23 cellular contexts compared by ENCODE assay signal in genomic region chr2:170236639-170237037, GRCh38. TPM values are rescaled to one million over a fixed set of nuclear protein-coding genes. Genes with fewer than 3 reads are reported as not detected.
A peak's percentile ranks its signal among the peaks of the same experiment; 100 is the strongest.
DNase-seq lines count a peak whose midpoint lies in the region; FAIRE-seq and TF ChIP-seq lines count a peak whose summit lies in the region.
"Had no signal": no experiment of that assay in that cellular context is flagged by ENCODE, and none has a peak within 500 bp of the region (broad histone marks: within the 10 kb centered on the region; RNA-seq: fewer than 3 reads in every experiment).

No MANE protein-coding gene starts in this region.

- H3K4me1 ChIP-seq in SK-N-SH (ENCODE audit: control insufficient read depth in 1 of 2, insufficient read depth in 2 of 2, low read depth in 1 of 2, low read length in 1 of 2) (peaks cover 0 to 5% of the 10 kb centered on the region in 2 experiments; a peak in 2 of 4 replicates), kidney (ENCODE audit: control insufficient read depth in 1 of 2, insufficient read depth in 1 of 2, low read depth in 1 of 2, low read length in 2 of 2) (no peaks in the 10 kb centered on the region)
- H3K4me1 ChIP-seq: colonic mucosa, tibial artery had no signal

- H3K4me2 ChIP-seq in SK-N-SH = 0 out of 2 replicates have a peak overlapping the region, but pooled peaks have one; percentile 7
- no peak overlapping the region for H3K4me2 ChIP-seq in neural cell (ENCODE audit: low read length)
- H3K4me2 ChIP-seq: PC-9 had no signal

- H3K79me2 ChIP-seq in SK-N-SH (ENCODE audit: insufficient read depth) (no peaks in the 10 kb centered on the region), neural cell (replicated peaks; ENCODE audit: insufficient read depth, low read length) (no peaks in the 10 kb centered on the region)

- H3K36me3 ChIP-seq in SK-N-SH (replicated peaks in 1 of 2; ENCODE audit: control insufficient read depth in 1 of 2, insufficient read depth in 2 of 2, low read length in 1 of 2) (no peaks in the 10 kb centered on the region), neural cell (ENCODE audit: insufficient read depth, low read length) (no peaks in the 10 kb centered on the region), kidney (ENCODE audit: control insufficient read depth in 1 of 2, insufficient read depth in 2 of 2, low read length in 2 of 2) (no peaks in the 10 kb centered on the region)
- H3K36me3 ChIP-seq: colonic mucosa, HAP-1, tibial artery had no signal

- 18% methylated on average over 2 of the region's 2 CpGs for WGBS in SK-N-SH (ENCODE audit: low lambda C conversion rate)

- H2AFZ ChIP-seq in SK-N-SH (ENCODE audit: low read depth) (no peak overlapping the region), neural cell (ENCODE audit: low read depth, low read length) (no peak overlapping the region)
- H2AFZ ChIP-seq: PC-9 had no signal

- intact Hi-C loops in kidney (cut with DNase I) = no loop called here

- H3K9me3 ChIP-seq in SK-N-SH (no peaks in the 10 kb centered on the region), neural cell (ENCODE audit: low read length) (no peaks in the 10 kb centered on the region), kidney (ENCODE audit: control insufficient read depth in 1 of 2, low read length in 2 of 2) (no peaks in the 10 kb centered on the region)
- H3K9me3 ChIP-seq: colonic mucosa, HAP-1, tibial artery had no signal

- POLR2A ChIA-PET in SK-N-SH (lab: Yijun Ruan, JAX) = no interaction called here

- FAIRE-seq in kidney (lab: Jason Lieb, UNC) = no peak

- no peak for TF ChIP-seq RAD21 in SK-N-SH (IDR thresholded peaks at IDR 0.05; ENCODE audit: low read length)
- TF ChIP-seq RAD21 in neural cell (conservative IDR thresholded peaks at IDR 0.05) = no peak

- H3K27ac ChIP-seq in SK-N-SH (ENCODE audit: low read depth in 2 of 2, low read length in 1 of 2) (no peak overlapping the region), neural cell (ENCODE audit: low read length) (peak overlapping the region; percentile 62), kidney (ENCODE audit: low read depth in 2 of 2, low read length in 2 of 2) (no peak overlapping the region)
- H3K27ac ChIP-seq: colonic mucosa, epithelial cell of prostate, PC-9, tibial artery had no signal

- CTCF ChIA-PET in SK-N-SH (lab: Yijun Ruan, JAX) = interaction anchor here (0.9 to 4.5 kb wide), 41 partner anchors 9 to 785 kb away, joined by 3 to 94 read pairs (median 6); partner anchors contain the start of genes ERICH2 and GAD1

- no peaks in the 10 kb centered on the region for H3K9me2 ChIP-seq in SK-N-SH
- H3K9me2 ChIP-seq in neural cell (ENCODE audit: insufficient read depth, low read length) = no peaks in the 10 kb centered on the region

- H3F3A ChIP-seq in SK-N-SH (replicated peaks; ENCODE audit: insufficient read depth) (no peaks in the 10 kb centered on the region), neural cell (ENCODE audit: insufficient read depth, low read length, poor library complexity, severe bottlenecking) (no peaks in the 10 kb centered on the region)

- H3K4me3 ChIP-seq in SK-N-SH (ENCODE audit: low read depth in 2 of 2, low read length in 1 of 2) = peak overlapping the region; percentile 14 to 17; a peak in 1 of 4 replicates
- no peak overlapping the region for H3K4me3 ChIP-seq in neural cell (ENCODE audit: low read length)
- no peak overlapping the region for H3K4me3 ChIP-seq in kidney (ENCODE audit: low read length in 2 of 2)
- H3K4me3 ChIP-seq: colonic mucosa, GM12878, HAP-1, PC-9, tibial artery had no signal

- DNase-seq in NCI-H2171 treated with DMSO at 0.1 percent for 48 hours (lab: John Stamatoyannopoulos, UW) = peak; percentile 38
- no peak for DNase-seq in NCI-H2171 (lab: John Stamatoyannopoulos, UW)
- peak; percentile 71 to 82 for DNase-seq in NCI-H2081 (lab: John Stamatoyannopoulos, UW)
- peak; percentile 54 for DNase-seq in SK-N-SH
- DNase-seq in kidney = no peak
- no peak for DNase-seq in central memory CD4-positive, alpha-beta T cell
- no peak for DNase-seq in activated CD8-positive, alpha-beta memory T cell treated with anti-CD3 and anti-CD28 coated beads, Interleukin-2, amount 50 U/mL, for 4 hours
- DNase-seq: activated CD4-positive, alpha-beta T cell treated with anti-CD3 and anti-CD28 coated beads for 1 hour; colonic mucosa; effector CD4-positive, alpha-beta T cell; left cardiac atrium; stimulated activated CD4-positive, alpha-beta T cell treated with anti-CD3 and anti-CD28 coated beads, Interleukin-4, amount 100 ng/mL, for 4 hours; tibial artery had no signal

- TF ChIP-seq CTCF in SK-N-SH (IDR thresholded peaks at IDR 0.05) = no peak
- TF ChIP-seq CTCF in neural cell (IDR thresholded peaks at IDR 0.05; ENCODE audit: poor library complexity, severe bottlenecking) = no peak
- TF ChIP-seq CTCF in kidney (IDR thresholded peaks at IDR 0.05; ENCODE audit: borderline replicate concordance, extremely low read depth, insufficient read depth) = no peak

- no peak; a peak in 1 of 4 replicates for TF ChIP-seq EP300 in SK-N-SH (IDR thresholded peaks at IDR 0.05; ENCODE audit: borderline replicate concordance in 1 of 2, low read depth in 1 of 2, low read length in 1 of 2)
- TF ChIP-seq EP300 in neural cell (conservative IDR thresholded peaks at IDR 0.05; ENCODE audit: poor library complexity, severe bottlenecking) = no peak

- H3K9ac ChIP-seq in SK-N-SH = no peak overlapping the region
- H3K9ac ChIP-seq in neural cell (ENCODE audit: low read length) = peak overlapping the region; percentile 37
- no peak overlapping the region for H3K9ac ChIP-seq in kidney (ENCODE audit: low read length in 2 of 2)

- H3K27me3 ChIP-seq in SK-N-SH (ENCODE audit: insufficient read depth) (no peaks in the 10 kb centered on the region), neural cell (ENCODE audit: insufficient read depth, low read depth, low read length) (no peaks in the 10 kb centered on the region)
- H3K27me3 ChIP-seq: colonic mucosa had no signal

- H4K20me1 ChIP-seq in SK-N-SH (ENCODE audit: insufficient read depth) = no peaks in the 10 kb centered on the region
- H4K20me1 ChIP-seq in neural cell (ENCODE audit: insufficient read depth) = no peaks in the 10 kb centered on the region

TF ChIP-seq in SK-N-SH, 30 proteins besides CTCF, POLR2A, EP300 and RAD21:
- TF ChIP-seq RCOR1 (IDR thresholded peaks at IDR 0.05; ENCODE audit: low read length) (peak; percentile 17; the same call in 1 of the 2 replicates), GATA2 (CRISPR knock-in tag; IDR thresholded peaks at IDR 0.05) (peak; percentile 82), TAF1 (IDR thresholded peaks at IDR 0.05; ENCODE audit: borderline replicate concordance, low read depth, low read length) (no peak), NFIC (IDR thresholded peaks at IDR 0.05; ENCODE audit: borderline replicate concordance) (no peak), FOXJ3 (CRISPR knock-in tag; IDR thresholded peaks at IDR 0.05) (no peak)
- TF ChIP-seq, protein P1, sequence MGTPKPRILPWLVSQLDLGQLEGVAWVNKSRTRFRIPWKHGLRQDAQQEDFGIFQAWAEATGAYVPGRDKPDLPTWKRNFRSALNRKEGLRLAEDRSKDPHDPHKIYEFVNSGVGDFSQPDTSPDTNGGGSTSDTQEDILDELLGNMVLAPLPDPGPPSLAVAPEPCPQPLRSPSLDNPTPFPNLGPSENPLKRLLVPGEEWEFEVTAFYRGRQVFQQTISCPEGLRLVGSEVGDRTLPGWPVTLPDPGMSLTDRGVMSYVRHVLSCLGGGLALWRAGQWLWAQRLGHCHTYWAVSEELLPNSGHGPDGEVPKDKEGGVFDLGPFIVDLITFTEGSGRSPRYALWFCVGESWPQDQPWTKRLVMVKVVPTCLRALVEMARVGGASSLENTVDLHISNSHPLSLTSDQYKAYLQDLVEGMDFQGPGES (IDR thresholded peaks at IDR 0.05; ENCODE audit: low read depth, low read length) = no peak
TF ChIP-seq in SK-N-SH: peak in this region for 2.

TF ChIP-seq in neural cell, 6 proteins besides CTCF, POLR2A, EP300 and RAD21:
- TF ChIP-seq TAF1 (IDR thresholded peaks at IDR 0.05; ENCODE audit: low read depth) (no peak), EZH2 (IDR thresholded peaks at IDR 0.05; ENCODE audit: borderline replicate concordance, insufficient read depth, low read length, poor library complexity, severe bottlenecking) (no peak), POLR2AphosphoS5 (IDR thresholded peaks at IDR 0.05) (no peak), MXI1 (conservative IDR thresholded peaks at IDR 0.05; ENCODE audit: poor library complexity, severe bottlenecking) (no peak), SMC3 (conservative IDR thresholded peaks at IDR 0.05; ENCODE audit: poor library complexity) (no peak)
- TF ChIP-seq, protein P2, sequence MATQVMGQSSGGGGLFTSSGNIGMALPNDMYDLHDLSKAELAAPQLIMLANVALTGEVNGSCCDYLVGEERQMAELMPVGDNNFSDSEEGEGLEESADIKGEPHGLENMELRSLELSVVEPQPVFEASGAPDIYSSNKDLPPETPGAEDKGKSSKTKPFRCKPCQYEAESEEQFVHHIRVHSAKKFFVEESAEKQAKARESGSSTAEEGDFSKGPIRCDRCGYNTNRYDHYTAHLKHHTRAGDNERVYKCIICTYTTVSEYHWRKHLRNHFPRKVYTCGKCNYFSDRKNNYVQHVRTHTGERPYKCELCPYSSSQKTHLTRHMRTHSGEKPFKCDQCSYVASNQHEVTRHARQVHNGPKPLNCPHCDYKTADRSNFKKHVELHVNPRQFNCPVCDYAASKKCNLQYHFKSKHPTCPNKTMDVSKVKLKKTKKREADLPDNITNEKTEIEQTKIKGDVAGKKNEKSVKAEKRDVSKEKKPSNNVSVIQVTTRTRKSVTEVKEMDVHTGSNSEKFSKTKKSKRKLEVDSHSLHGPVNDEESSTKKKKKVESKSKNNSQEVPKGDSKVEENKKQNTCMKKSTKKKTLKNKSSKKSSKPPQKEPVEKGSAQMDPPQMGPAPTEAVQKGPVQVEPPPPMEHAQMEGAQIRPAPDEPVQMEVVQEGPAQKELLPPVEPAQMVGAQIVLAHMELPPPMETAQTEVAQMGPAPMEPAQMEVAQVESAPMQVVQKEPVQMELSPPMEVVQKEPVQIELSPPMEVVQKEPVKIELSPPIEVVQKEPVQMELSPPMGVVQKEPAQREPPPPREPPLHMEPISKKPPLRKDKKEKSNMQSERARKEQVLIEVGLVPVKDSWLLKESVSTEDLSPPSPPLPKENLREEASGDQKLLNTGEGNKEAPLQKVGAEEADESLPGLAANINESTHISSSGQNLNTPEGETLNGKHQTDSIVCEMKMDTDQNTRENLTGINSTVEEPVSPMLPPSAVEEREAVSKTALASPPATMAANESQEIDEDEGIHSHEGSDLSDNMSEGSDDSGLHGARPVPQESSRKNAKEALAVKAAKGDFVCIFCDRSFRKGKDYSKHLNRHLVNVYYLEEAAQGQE (IDR thresholded peaks at IDR 0.05; ENCODE audit: borderline replicate concordance) = peak; percentile 16

RNA-seq across cellular contexts. Expression of gene MYO3B, which starts 58.7 kb away (rescaled TPM):
- polyA plus RNA-seq in SK-N-SH (2012; rRNA removed) (not detected in 2 replicates), neural cell (0.06 and 0.11 TPM in 2 replicates), kidney (ENCODE audit: insufficient read depth, low read depth, low replicate concordance) (3.5 TPM)
- under 0.01 TPM in 1 of 2 replicates, not detected in the other for polyA plus RNA-seq in SK-N-SH (2012; cell fraction: cytosol; rRNA removed)
- polyA plus RNA-seq in SK-N-SH (2012; cell fraction: nucleus; rRNA removed) = not detected in 2 replicates
- polyA minus RNA-seq in neural cell = 0.35 and 0.49 TPM in 2 replicates
- total RNA-seq in kidney = 6.4 TPM
- total RNA-seq: CD4-positive, alpha-beta memory T cell; left cardiac atrium; lung microvascular endothelial cell; NCI-H460; osteocyte; Right ventricle myocardium inferior had no signal
- polyA plus RNA-seq: CD4-positive, alpha-beta memory T cell had no signal

Comparison
In these comparisons a context has a peak if more than half of its experiments do, and no peak if none do; other contexts are left out.
1. DNase-seq: peak in NCI-H2171 treated with DMSO at 0.1 percent for 48 hours (single experiment), NCI-H2081 (2 of 2) and SK-N-SH (single experiment); none in NCI-H2171 (single experiment), kidney (single experiment), central memory CD4-positive, alpha-beta T cell (single experiment) and activated CD8-positive, alpha-beta memory T cell treated with anti-CD3 and anti-CD28 coated beads, Interleukin-2, amount 50 U/mL, for 4 hours (single experiment).
2. H3K4me3 ChIP-seq: peak in SK-N-SH (2 of 2); none in neural cell (single experiment) and kidney (0 of 2).